8 cellular contexts compared by ENCODE assay signal in the genomic region with DNA sequence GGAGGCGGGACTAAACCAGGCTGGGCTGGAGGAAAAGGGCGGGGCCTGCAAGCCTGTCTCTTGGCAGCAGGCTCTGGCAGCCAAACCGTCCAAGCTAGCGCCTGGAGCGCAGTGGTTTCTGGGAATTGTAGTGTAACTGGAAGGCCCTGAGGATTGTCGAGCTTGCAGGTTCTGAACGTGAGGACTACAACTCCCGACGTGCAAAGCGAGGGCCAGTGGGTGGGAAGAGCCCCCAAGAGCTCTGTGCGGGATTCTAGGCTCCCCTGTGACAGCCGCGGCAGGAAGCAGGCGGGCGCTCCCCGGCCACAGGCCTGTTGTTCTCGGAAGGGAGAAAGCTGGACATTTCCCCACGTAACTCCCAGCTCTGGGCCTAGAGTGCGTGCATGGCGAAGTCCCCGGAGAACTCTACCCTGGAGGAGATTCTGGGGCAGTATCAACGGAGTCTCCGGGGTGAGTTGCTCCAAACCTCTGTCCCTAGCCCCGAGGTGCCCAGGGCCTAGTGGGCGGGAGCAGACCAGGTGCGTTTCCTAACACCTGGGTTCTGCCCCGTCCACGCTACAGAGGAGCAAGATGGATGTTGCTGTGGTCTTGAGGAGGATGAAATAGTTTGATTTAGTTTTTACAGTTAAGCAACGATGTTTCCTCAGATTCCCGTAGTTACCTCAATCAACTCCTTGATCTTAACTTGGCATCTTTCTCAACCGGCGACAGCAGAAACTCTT. TPM values are rescaled to one million over a fixed set of nuclear protein-coding genes. Genes with fewer than 3 reads are reported as not detected.
DNase-seq lines count a peak whose midpoint lies in the region; ATAC-seq, FAIRE-seq and TF ChIP-seq lines count a peak whose summit lies in the region.

TSS of gene SDCCAG8 (plus strand) at position 251 of the 722 bp plus-strand sequence. CDS start at position 384, 133 bp downstream.

- no peaks in the 10 kb centered on the region for H3K9me3 ChIP-seq in keratinocyte (ENCODE audit: control insufficient read depth, low read depth, low read length)

- H3K9me1 ChIP-seq in keratinocyte (ENCODE audit: control insufficient read depth, extremely low read depth, insufficient read depth, low read length): no peaks in the 10 kb centered on the region

- peak; percentile 86 for TF ChIP-seq POLR2A in GM19099 (IDR thresholded peaks at IDR 0.05; ENCODE audit: extremely low read depth, insufficient read length, low read depth)

- peaks cover 78% of the 10 kb centered on the region for H3K79me2 ChIP-seq in keratinocyte (ENCODE audit: control insufficient read depth, insufficient read depth, low read length)

- H3K27ac ChIP-seq in keratinocyte (ENCODE audit: control insufficient read depth, insufficient read depth, low read length): peak within 1 kb of the TSS; percentile 91

- no peaks in the 10 kb centered on the region for H4K20me1 ChIP-seq in keratinocyte (ENCODE audit: control insufficient read depth, extremely low read depth, insufficient read depth, low read length)

- FAIRE-seq in keratinocyte (lab: Jason Lieb, UNC): peak; percentile 78

- H3K36me3 ChIP-seq in keratinocyte (ENCODE audit: control insufficient read depth in 2 of 2, extremely low read depth in 1 of 2, insufficient read depth in 2 of 2, low read length in 2 of 2): no peaks in the 10 kb centered on the region

- peak; percentile 75 for ATAC-seq in HG03432 (IDR thresholded peaks at IDR 0.05; ENCODE audit: unreplicated experiment)

- H3K4me1 ChIP-seq in keratinocyte (ENCODE audit: control insufficient read depth, extremely low read depth, insufficient read depth, low read length): peaks cover 28% of the 10 kb centered on the region

- DNase-seq in AG20443 (ENCODE audit: low spot score): peak; percentile 93
- DNase-seq in NCI-H510A (lab: John Stamatoyannopoulos, UW): peak; percentile 84
- DNase-seq in activated CD4-positive, alpha-beta T cell treated with anti-CD3 and anti-CD28 coated beads for 1 hour: peak; percentile 87
- peak; percentile 96 for DNase-seq in cerebellum (ENCODE audit: low spot score)
- DNase-seq in keratinocyte (ENCODE audit: low read depth, low spot score): peak; percentile 99
- peak; percentile 79 to 81 for DNase-seq in stimulated activated CD4-positive, alpha-beta T cell treated with anti-CD3 and anti-CD28 coated beads, Interleukin-15, amount 100 ng/mL, for 1 hour (ENCODE audit: low read depth in 1 of 2, low spot score in 1 of 2)

- H3K9ac ChIP-seq in keratinocyte (ENCODE audit: control insufficient read depth, extremely low read depth, insufficient read depth, low read length): peak within 1 kb of the TSS; percentile 74

- TF ChIP-seq CTCF in keratinocyte (optimal IDR thresholded peaks at IDR 0.05 in 1 of 3, IDR thresholded peaks at IDR 0.05 in 1 of 3, conservative IDR thresholded peaks at IDR 0.05 in 1 of 3; ENCODE audit: extremely low read depth in 1 of 3, insufficient read depth in 2 of 3, low read length in 3 of 3): no peak

- H2AFZ ChIP-seq in keratinocyte (ENCODE audit: control insufficient read depth, low read length): peak within 1 kb of the TSS; percentile 95

- no peaks in the 10 kb centered on the region for H3K27me3 ChIP-seq in keratinocyte (ENCODE audit: control insufficient read depth, extremely low read depth, insufficient read depth, low read length)

- H3K4me2 ChIP-seq in keratinocyte (ENCODE audit: control insufficient read depth, extremely low read depth, insufficient read depth, low read depth, low read length): peak within 1 kb of the TSS; percentile 95

- dilution Hi-C loops in keratinocyte (cut with MboI; ENCODE audit: extremely low pct_ligation_motif_present, low sequenced_read_pairs): no loop called here

- H3K4me3 ChIP-seq in keratinocyte (ENCODE audit: control insufficient read depth in 2 of 3, extremely low read depth in 1 of 3, insufficient read depth in 2 of 3, low read depth in 1 of 3, low read length in 3 of 3): peak within 1 kb of the TSS; percentile 56 to 96 (median 96)

RNA-seq across cellular contexts. Expression of gene SDCCAG8, which starts in this region (rescaled TPM):
- total RNA-seq in cerebellum: 34.9 TPM
- 49.3 to 67.8 TPM (median 61.6 TPM) in 3 replicates for polyA plus RNA-seq in keratinocyte
- 54.2 TPM for polyA plus RNA-seq in keratinocyte (2011; ENCODE audit: low read depth)
- polyA plus RNA-seq in keratinocyte (2011; cell fraction: cytosol; rRNA removed): 58.2 and 59.8 TPM in 2 replicates
- polyA plus RNA-seq in keratinocyte (2011; cell fraction: nucleus; rRNA removed): 49.4 and 57.7 TPM in 2 replicates
- polyA plus RNA-seq in keratinocyte (2012; ENCODE audit: low replicate concordance): 30.3 and 46.8 TPM in 2 replicates
- polyA minus RNA-seq in keratinocyte: 15.0 to 60.4 TPM (median 41.3 TPM) in 3 replicates
- polyA minus RNA-seq in keratinocyte (2011; cell fraction: cytosol; rRNA and poly(A)+ RNA removed): 27.2 TPM
- polyA minus RNA-seq in keratinocyte (2011; cell fraction: nucleus; rRNA and poly(A)+ RNA removed): 24.2 and 55.2 TPM in 2 replicates

Comparison
In these comparisons a context has a peak if more than half of its experiments do, and no peak if none do; other contexts are left out.
1. Peak in every context shown above with its lines: DNase-seq, ATAC-seq, H3K4me3 ChIP-seq and H3K27ac ChIP-seq.